ENCODE assay signal across 10 cellular contexts in genomic region chr7:18499407-18500197, GRCh38. TPM values are rescaled to one million over a fixed set of nuclear protein-coding genes. Genes with fewer than 3 reads are reported as not detected.
DNase-seq lines count a peak whose midpoint lies in the region; ATAC-seq and TF ChIP-seq lines count a peak whose summit lies in the region.
"Had no signal": no experiment of that assay in that cellular context is flagged by ENCODE, and none has a peak within 500 bp of the region (broad histone marks: within the 10 kb centered on the region; RNA-seq: fewer than 3 reads in every experiment).

No MANE protein-coding gene starts in this region.

- H3K79me2 ChIP-seq in MM.1S (ENCODE audit: low read length), result peaks cover 87% of the 10 kb centered on the region

- no peaks in the 10 kb centered on the region for H4K20me1 ChIP-seq in MM.1S (ENCODE audit: insufficient read depth, low read length)

- H3K4me1 ChIP-seq in MM.1S (ENCODE audit: low read length) (peaks cover 33% of the 10 kb centered on the region), ascending aorta (peaks cover 4 to 28% of the 10 kb centered on the region in 2 donors)

- H3K4me3 ChIP-seq in MM.1S (ENCODE audit: low read length) (peak overlapping the region; percentile 15; the same call in 1 of the 2 replicates), ascending aorta (no peak overlapping the region)

- no peaks in the 10 kb centered on the region for H3K36me3 ChIP-seq in MM.1S (replicated peaks; ENCODE audit: insufficient read depth, low read length)
- no peaks in the 10 kb centered on the region for H3K36me3 ChIP-seq in ascending aorta

- H3K9ac ChIP-seq in MM.1S (ENCODE audit: low read length), result no peak overlapping the region

- no peak overlapping the region for H2AFZ ChIP-seq in MM.1S (ENCODE audit: low read length)

- H3K9me2 ChIP-seq in MM.1S (replicated peaks; ENCODE audit: insufficient read depth, low read length), result no peaks in the 10 kb centered on the region

- TF ChIP-seq CTCF in MM.1S (IDR thresholded peaks at IDR 0.05; ENCODE audit: low read length) (no peak), ascending aorta (IDR thresholded peaks at IDR 0.05) (no peak), natural killer cell (IDR thresholded peaks at IDR 0.05) (no peak)

- peaks cover 24% of the 10 kb centered on the region for H3F3A ChIP-seq in MM.1S (ENCODE audit: insufficient read depth, low read length)

- no peak for ATAC-seq in memory B cell (ENCODE audit: low read depth)
- no peak for ATAC-seq in HG03354 (IDR thresholded peaks at IDR 0.05; ENCODE audit: poor library complexity, severe bottlenecking, unreplicated experiment)
- no peak for ATAC-seq in natural killer cell
- ATAC-seq in HG02571 (IDR thresholded peaks at IDR 0.05; ENCODE audit: unreplicated experiment), result no peak

- H3K27ac Mint-ChIP-seq in memory B cell, result peak overlapping the region; percentile 37
- H3K27ac Mint-ChIP-seq in natural killer cell, result no peak overlapping the region

- H3K36me3 Mint-ChIP-seq in memory B cell (peaks cover 6% of the 10 kb centered on the region), natural killer cell (no peaks in the 10 kb centered on the region)

- intact Hi-C loops in ascending aorta (cut with DNase I) (loop anchor here (5.0 to 10.0 kb wide), 6 partner anchors 58 to 615 kb away; partner anchors contain the start of gene TWIST1), natural killer cell (cut with micrococcal nuclease) (no loop called here)

- DNase-seq in DMS53 (lab: John Stamatoyannopoulos, UW) (peak; percentile 90), MM.1S (no peak), ascending aorta (ENCODE audit: low spot score in 2 of 2) (peak in 1 of 2 donors; percentile 79), memory B cell (ENCODE audit: low spot score in 2 of 2) (no peak), dermis blood vessel endothelial cell (no peak), natural killer cell (no peak)
- DNase-seq: activated CD8-positive, alpha-beta memory T cell treated with anti-CD3 and anti-CD28 coated beads, Interleukin-2, amount 50 U/mL, for 48 hours; small intestine had no signal

- H3K9me3 Mint-ChIP-seq in memory B cell (no peaks in the 10 kb centered on the region), natural killer cell (no peaks in the 10 kb centered on the region)

- H3K4me3 Mint-ChIP-seq in memory B cell (peak overlapping the region; percentile 65), natural killer cell (no peak overlapping the region)

- no peak overlapping the region for H3K27ac ChIP-seq in MM.1S (ENCODE audit: low read length)
- H3K27ac ChIP-seq in ascending aorta, result peak overlapping the region; percentile 67 to 78

- H3K4me2 ChIP-seq in MM.1S (ENCODE audit: low read depth, low read length), result peak overlapping the region; percentile 69; the same call in 1 of the 2 replicates

- H3K27me3 ChIP-seq in MM.1S (replicated peaks; ENCODE audit: insufficient read depth, low read length) (no peaks in the 10 kb centered on the region), ascending aorta (no peaks in the 10 kb centered on the region)

- H3K27me3 Mint-ChIP-seq in memory B cell (no peaks in the 10 kb centered on the region), natural killer cell (ENCODE audit: low read depth in 2 of 2) (no peaks in the 10 kb centered on the region)

- H3K4me1 Mint-ChIP-seq in memory B cell (peaks cover 53% of the 10 kb centered on the region), natural killer cell (peaks cover 34 to 61% of the 10 kb centered on the region in 2 donors)

- H3K9me3 ChIP-seq in MM.1S (replicated peaks; ENCODE audit: insufficient read depth, low read length) (no peaks in the 10 kb centered on the region), ascending aorta (no peaks in the 10 kb centered on the region)

RNA-seq across cellular contexts. Expression of gene HDAC9, which starts 4.1 kb away (rescaled TPM):
- 33.4 TPM for total RNA-seq in ascending aorta
- total RNA-seq in dermis blood vessel endothelial cell, result 2.7 and 3.9 TPM in 2 replicates
- 10 to 100 TPM; 19.1 to 41.1 (median 24.1) TPM for total RNA-seq in natural killer cell
